ENCODE assay signal across 23 cellular contexts in genomic region chr14:72783741-72784140, GRCh38.
DNase-seq lines count a peak whose midpoint lies in the region; ATAC-seq, FAIRE-seq and TF ChIP-seq lines count a peak whose summit lies in the region.
"Had no signal": no experiment of that assay in that cellular context is flagged by ENCODE, and none has a peak within 500 bp of the region (broad histone marks: within the 10 kb centered on the region; RNA-seq: fewer than 3 reads in every experiment).

No MANE protein-coding gene starts in this region.

- no peak overlapping the region for H4K91ac ChIP-seq in trophoblast cell (ENCODE audit: low read depth, low read length)

- no peaks in the 10 kb centered on the region for H3K36me3 ChIP-seq in right atrium auricular region
- no peaks in the 10 kb centered on the region for H3K36me3 ChIP-seq in HepG2 (replicated peaks in 1 of 2; ENCODE audit: control insufficient read depth in 1 of 2, insufficient read depth in 2 of 2, low read length in 2 of 2)
- H3K36me3 ChIP-seq in trophoblast cell (ENCODE audit: control insufficient read depth in 1 of 2, insufficient read depth in 2 of 2, low read length in 2 of 2) = no peaks in the 10 kb centered on the region
- H3K36me3 ChIP-seq in sigmoid colon = no peaks in the 10 kb centered on the region
- no peaks in the 10 kb centered on the region for H3K36me3 ChIP-seq in GM23248 (ENCODE audit: low read depth)
- no peaks in the 10 kb centered on the region for H3K36me3 ChIP-seq in brain microvascular endothelial cell (replicated peaks)
- H3K36me3 ChIP-seq: BLaER1 had no signal

- H3F3A ChIP-seq in GM23248 (ENCODE audit: insufficient read depth) = peaks cover 43% of the 10 kb centered on the region

- H3K27me3 ChIP-seq in right atrium auricular region (no peaks in the 10 kb centered on the region), right cardiac atrium (ENCODE audit: control insufficient read depth, insufficient read depth) (no peaks in the 10 kb centered on the region), HepG2 (ENCODE audit: control insufficient read depth in 1 of 2, insufficient read depth in 2 of 2, low read length in 2 of 2) (peaks cover 0 to 6% of the 10 kb centered on the region in 2 experiments; a peak in 1 of 5 replicates), trophoblast cell (ENCODE audit: insufficient read depth, low read length) (no peaks in the 10 kb centered on the region), sigmoid colon (no peaks in the 10 kb centered on the region), GM23248 (replicated peaks; ENCODE audit: insufficient read depth) (no peaks in the 10 kb centered on the region), brain microvascular endothelial cell (replicated peaks) (no peaks in the 10 kb centered on the region)
- H3K27me3 ChIP-seq: BLaER1 had no signal

- peaks cover 13% of the 10 kb centered on the region for H3K79me1 ChIP-seq in trophoblast cell (ENCODE audit: low read length)

- H3K18ac ChIP-seq in trophoblast cell (ENCODE audit: low read length) = peak overlapping the region; percentile 11

- no peak overlapping the region for H4K12ac ChIP-seq in trophoblast cell (ENCODE audit: low read depth, low read length)

- POLR2A ChIA-PET in HepG2 (lab: Yijun Ruan, JAX) = no interaction called here

- H3K23ac ChIP-seq in trophoblast cell (ENCODE audit: low read length) = no peak overlapping the region

- ATAC-seq in right cardiac atrium (no peak), HepG2 (no peak), GM21717 (IDR thresholded peaks at IDR 0.05; ENCODE audit: unreplicated experiment) (no peak)
- ATAC-seq: GM12878, GM23338 had no signal

- WGBS in right cardiac atrium = 84% methylated on average over 7 of the region's 7 CpGs
- WGBS in HepG2 (ENCODE audit: low lambda C conversion rate) = 17% methylated on average over 1 of the region's 7 CpGs
- no CpG with 5 or more reads among the region's 7 CpGs for WGBS in trophoblast cell (ENCODE audit: extremely low coverage, insufficient coverage, insufficient read length)
- WGBS in sigmoid colon, 2 donors = 83 to 95% methylated on average over 7 of the region's 7 CpGs
- WGBS in GM23248 (ENCODE audit: low coverage in 1 of 2, low lambda C conversion rate in 2 of 2, missing lambda C conversion rate in 2 of 2), 2 experiments = 69 to 73% methylated on average over 7 of the region's 7 CpGs

- no peak overlapping the region for H2BK5ac ChIP-seq in trophoblast cell (ENCODE audit: low read depth, low read length, poor library complexity)

- no peaks in the 10 kb centered on the region for H4K20me1 ChIP-seq in HepG2 (ENCODE audit: insufficient read depth, low read length)
- H4K20me1 ChIP-seq in GM23248 (ENCODE audit: insufficient read depth) = no peaks in the 10 kb centered on the region
- H4K20me1 ChIP-seq: BLaER1 had no signal

- DNase-seq in right atrium auricular region (ENCODE audit: low spot score) (peak; percentile 36), right cardiac atrium (no peak), HepG2 (ENCODE audit: low spot score) (no peak), trophoblast cell (no peak), sigmoid colon (no peak), GM23248 (no peak), brain microvascular endothelial cell (no peak)
- DNase-seq: CD4-positive, alpha-beta memory T cell; DMS53; EL; HCEC 1CT; MM.1S; NCI-H1092; NCI-H146; NCI-H2081 treated with DMSO at 0.1 percent for 48 hours; NCI-H446 treated with DMSO at 0.1 percent for 48 hours; NK-92 treated with Interleukin-12 subunit alpha and Interleukin-12 subunit beta, amount 100 ng/mL, for 24 hours; Right ventricle myocardium superior had no signal

- TF ChIP-seq CTCF in right atrium auricular region (IDR thresholded peaks at IDR 0.05) (no peak), HepG2 (CRISPR knock-in tag; IDR thresholded peaks at IDR 0.05) (no peak), sigmoid colon (IDR thresholded peaks at IDR 0.05) (no peak), brain microvascular endothelial cell (IDR thresholded peaks at IDR 0.05; ENCODE audit: low read depth, low read length, missing control alignments) (no peak)

- H2AFZ ChIP-seq in HepG2 (ENCODE audit: low read length) = no peak overlapping the region
- H2AFZ ChIP-seq in trophoblast cell (ENCODE audit: insufficient read depth, low read length, poor library complexity) = no peak overlapping the region
- no peak overlapping the region for H2AFZ ChIP-seq in GM23248
- H2AFZ ChIP-seq: GM23338 had no signal

- intact Hi-C loops in right cardiac atrium (cut with DNase I) = no loop called here
- intact Hi-C loops in HepG2 (cut with micrococcal nuclease; ENCODE audit: unreplicated experiment) = no loop called here
- intact Hi-C loops in sigmoid colon (cut with DNase I) = no loop called here

- H2AK5ac ChIP-seq in trophoblast cell (ENCODE audit: low read length) = peak overlapping the region; percentile 24

- no peak overlapping the region for H3K4ac ChIP-seq in trophoblast cell (ENCODE audit: low read depth, low read length)

- H3K9me3 ChIP-seq in right atrium auricular region (no peaks in the 10 kb centered on the region), right cardiac atrium (ENCODE audit: control insufficient read depth, low read length) (no peaks in the 10 kb centered on the region), HepG2 (ENCODE audit: low read length) (no peaks in the 10 kb centered on the region), trophoblast cell (ENCODE audit: insufficient read depth, low read depth, low read length) (no peaks in the 10 kb centered on the region), sigmoid colon (no peaks in the 10 kb centered on the region), GM23248 (ENCODE audit: low read depth) (no peaks in the 10 kb centered on the region)
- H3K9me3 ChIP-seq: BLaER1 had no signal

- TF ChIP-seq POLR2A in HepG2 (IDR thresholded peaks at IDR 0.05; ENCODE audit: insufficient read depth in 1 of 2, low read depth in 2 of 2, low read length in 2 of 2) = no peak
- no peak for TF ChIP-seq POLR2A in sigmoid colon (IDR thresholded peaks at IDR 0.05)

- H3K27ac ChIP-seq in right atrium auricular region (no peak overlapping the region), right cardiac atrium (ENCODE audit: low read length) (no peak overlapping the region), HepG2 (ENCODE audit: extremely low read length, insufficient read depth, low read length) (no peak overlapping the region), trophoblast cell (ENCODE audit: low read depth, low read length) (no peak overlapping the region), sigmoid colon (no peak overlapping the region), GM23248 (no peak overlapping the region), brain microvascular endothelial cell (no peak overlapping the region)
- H3K27ac ChIP-seq: BLaER1 had no signal

- H3K4me1 ChIP-seq in right atrium auricular region = peaks cover 0 to 36% of the 10 kb centered on the region in 2 donors
- H3K4me1 ChIP-seq in right cardiac atrium (ENCODE audit: control insufficient read depth, insufficient read depth, low read length) = peaks cover 14% of the 10 kb centered on the region
- H3K4me1 ChIP-seq in HepG2 (ENCODE audit: insufficient read depth, low read length) = peaks cover 54% of the 10 kb centered on the region
- H3K4me1 ChIP-seq in trophoblast cell (ENCODE audit: control insufficient read depth in 1 of 2, insufficient read depth in 2 of 2, low read length in 2 of 2) = peaks cover 11 to 18% of the 10 kb centered on the region in 2 experiments
- H3K4me1 ChIP-seq in sigmoid colon = no peaks in the 10 kb centered on the region
- peaks cover 29% of the 10 kb centered on the region for H3K4me1 ChIP-seq in GM23248 (ENCODE audit: insufficient read depth)

- H2BK120ac ChIP-seq in trophoblast cell (ENCODE audit: insufficient read depth, low read length, poor library complexity) = no peak overlapping the region

- FAIRE-seq in HepG2 (lab: Jason Lieb, UNC) = no peak
- FAIRE-seq: A204.1, GM12878 had no signal

- H3K79me2 ChIP-seq in HepG2 (ENCODE audit: insufficient read depth, low read length) (no peaks in the 10 kb centered on the region), trophoblast cell (ENCODE audit: control insufficient read depth, insufficient read depth, low read length, poor library complexity) (no peaks in the 10 kb centered on the region), GM23248 (ENCODE audit: insufficient read depth) (peaks cover 65% of the 10 kb centered on the region)

- no peak overlapping the region for H3K4me3 ChIP-seq in right atrium auricular region
- H3K4me3 ChIP-seq in right cardiac atrium (ENCODE audit: low read length) = no peak overlapping the region
- no peak overlapping the region for H3K4me3 ChIP-seq in HepG2 (replicated peaks in 1 of 3; ENCODE audit: insufficient read depth in 1 of 3, low read depth in 2 of 3, low read length in 3 of 3)
- H3K4me3 ChIP-seq in trophoblast cell (ENCODE audit: low read depth, low read length) = no peak overlapping the region
- no peak overlapping the region for H3K4me3 ChIP-seq in sigmoid colon
- H3K4me3 ChIP-seq in GM23248 = no peak overlapping the region
- no peak overlapping the region for H3K4me3 ChIP-seq in brain microvascular endothelial cell (ENCODE audit: low read depth, low read length)
- H3K4me3 ChIP-seq: BLaER1, GM12878, GM23338 had no signal

- in situ Hi-C loops in HepG2 (cut with HindIII; ENCODE audit: extremely low pct_ligation_motif_present, low pct_unique_long_range_greater_than_20kb) = no loop called here
- in situ Hi-C loops in GM23248 (cut with MboI) = no loop called here
- in situ Hi-C loops in brain microvascular endothelial cell (cut with HindIII; ENCODE audit: low pct_ligation_motif_present, low sequenced_read_pairs) = no loop called here

- no peak overlapping the region for H3K14ac ChIP-seq in trophoblast cell (ENCODE audit: low read length)

- H3K9ac ChIP-seq in HepG2 (ENCODE audit: insufficient read depth, low read depth, low read length) (no peak overlapping the region), trophoblast cell (ENCODE audit: low read length) (no peak overlapping the region), GM23248 (no peak overlapping the region)
- H3K9ac ChIP-seq: BLaER1 had no signal

- no peak overlapping the region for H4K8ac ChIP-seq in trophoblast cell (ENCODE audit: low read depth, low read length)

- BruUV-seq in HepG2 (replicated peaks; lab: Mats Ljungman, UMichigan) = no TSS peak

- TF ChIP-seq RAD21 in HepG2 (CRISPR knock-in tag; IDR thresholded peaks at IDR 0.05) = no peak

- CTCF ChIA-PET in HepG2 (lab: Yijun Ruan, JAX; ENCODE audit: low intra/inter-chr PET ratio, low total read pairs) = no interaction called here

- no peak overlapping the region for H3K4me2 ChIP-seq in HepG2 (ENCODE audit: low read depth, low read length)
- no peak overlapping the region for H3K4me2 ChIP-seq in trophoblast cell (ENCODE audit: low read length)
- H3K4me2 ChIP-seq in GM23248 (ENCODE audit: unreplicated experiment) = no peak overlapping the region
- H3K4me2 ChIP-seq: BLaER1, GM23338 had no signal

- H2BK12ac ChIP-seq in trophoblast cell (ENCODE audit: low read length) = peak overlapping the region; percentile 1

- H3K9me2 ChIP-seq in GM23248 (ENCODE audit: insufficient read depth) = no peaks in the 10 kb centered on the region

- no peak for TF ChIP-seq EP300 in HepG2 (IDR thresholded peaks at IDR 0.05; ENCODE audit: low read depth in 2 of 2, low read length in 2 of 2)
- no peak for TF ChIP-seq EP300 in HepG2 (CRISPR knock-in tag; IDR thresholded peaks at IDR 0.05; ENCODE audit: borderline replicate concordance)
- TF ChIP-seq EP300 in sigmoid colon (IDR thresholded peaks at IDR 0.05) = no peak
